In genomic region chr12:56300644-56301464, GRCh38 we compare ENCODE assay signal across 1 cellular context.
TF ChIP-seq lines count a peak whose summit lies in the region.

No MANE protein-coding gene starts in this region.

TF ChIP-seq in K562, 482 proteins besides CTCF, POLR2A, EP300 and RAD21 (continued from another document and continues in another):
- TF ChIP-seq ELF2 (CRISPR knock-in tag; IDR thresholded peaks at IDR 0.05) = no peak
- TF ChIP-seq ZNF121 (CRISPR knock-in tag; conservative IDR thresholded peaks at IDR 0.05) = no peak
- TF ChIP-seq E2F3 (CRISPR knock-in tag; IDR thresholded peaks at IDR 0.05) = peak; percentile 86
- peak; percentile 75; the same call in 1 of the 2 replicates for TF ChIP-seq FOXK1 (CRISPR knock-in tag; IDR thresholded peaks at IDR 0.05; ENCODE audit: borderline replicate concordance)
- 0 out of 2 replicates have a peak, but pooled peaks have one; percentile 46 for TF ChIP-seq SMARCC2 (IDR thresholded peaks at IDR 0.05; ENCODE audit: low read depth)
- 0 out of 2 replicates have a peak, but pooled peaks have one; percentile 54 for TF ChIP-seq ELF1 (tag; IDR thresholded peaks at IDR 0.05)
- peak; percentile 94 for TF ChIP-seq NFRKB (IDR thresholded peaks at IDR 0.05; ENCODE audit: low read depth)
- peak; percentile 85 for TF ChIP-seq GTF2E2 (tag; IDR thresholded peaks at IDR 0.05)
- no peak for TF ChIP-seq ZNF507 (tag; conservative IDR thresholded peaks at IDR 0.05)
- peak; percentile 88 for TF ChIP-seq NCOR1 (IDR thresholded peaks at IDR 0.05)
- no peak for TF ChIP-seq SAFB (IDR thresholded peaks at IDR 0.05; ENCODE audit: borderline replicate concordance, low read depth, low read length)
- TF ChIP-seq TEAD4 (IDR thresholded peaks at IDR 0.05; ENCODE audit: low read length) = peak; percentile 69
- TF ChIP-seq TEAD4 (CRISPR knock-in tag; IDR thresholded peaks at IDR 0.05; ENCODE audit: borderline replicate concordance) = no peak
- TF ChIP-seq MBD1 (CRISPR knock-in tag; IDR thresholded peaks at IDR 0.05) = no peak
- TF ChIP-seq CBX5 (IDR thresholded peaks at IDR 0.05; ENCODE audit: borderline replicate concordance, low read depth) = no peak
- peak; percentile 34; the same call in 1 of the 2 replicates for TF ChIP-seq SUPT5H (IDR thresholded peaks at IDR 0.05)
- TF ChIP-seq E2F4 (CRISPR knock-in tag; IDR thresholded peaks at IDR 0.05; ENCODE audit: low read depth) = no peak
- 0 out of 2 replicates have a peak, but pooled peaks have one; percentile 17 for TF ChIP-seq ZFPM2 (CRISPR knock-in tag; IDR thresholded peaks at IDR 0.05)
- TF ChIP-seq GABPB1 (CRISPR knock-in tag; IDR thresholded peaks at IDR 0.05) = no peak
- TF ChIP-seq NBN (IDR thresholded peaks at IDR 0.05; ENCODE audit: low read depth) = peak; percentile 76
- no peak for TF ChIP-seq SNRNP70 (optimal IDR thresholded peaks at IDR 0.05; ENCODE audit: low read depth, low read length)
- TF ChIP-seq DNMT1 (IDR thresholded peaks at IDR 0.05) = peak; percentile 14; the same call in 1 of the 2 replicates
- peak; percentile 31; the same call in 1 of the 2 replicates for TF ChIP-seq ZNF584 (CRISPR knock-in tag; IDR thresholded peaks at IDR 0.05; ENCODE audit: low read depth)
- TF ChIP-seq ETV6 (IDR thresholded peaks at IDR 0.05; ENCODE audit: borderline replicate concordance in 1 of 2, low read depth in 2 of 2, low read length in 1 of 2) = no peak
- no peak for TF ChIP-seq ETV6 (CRISPR knock-in tag; IDR thresholded peaks at IDR 0.05; ENCODE audit: borderline replicate concordance)
- peak; percentile 47 to 51; a peak in 1 of 4 replicates for TF ChIP-seq ARNT (IDR thresholded peaks at IDR 0.05)
- no peak for TF ChIP-seq PURB (CRISPR knock-in tag; IDR thresholded peaks at IDR 0.05; ENCODE audit: low read depth)
- TF ChIP-seq ZSCAN32 (CRISPR knock-in tag; IDR thresholded peaks at IDR 0.05) = no peak; the same call in 1 of the 2 replicates
- TF ChIP-seq ZBTB8A (IDR thresholded peaks at IDR 0.05; ENCODE audit: partially characterized antibody) = no peak
- TF ChIP-seq HNRNPUL1 (IDR thresholded peaks at IDR 0.05; ENCODE audit: low read length) = no peak
- TF ChIP-seq THAP7 (CRISPR knock-in tag; IDR thresholded peaks at IDR 0.05) = no peak
- no peak for TF ChIP-seq NFIX (CRISPR knock-in tag; IDR thresholded peaks at IDR 0.05; ENCODE audit: low read depth)
- TF ChIP-seq TCF3 (CRISPR knock-in tag; IDR thresholded peaks at IDR 0.05) = peak; percentile 90
- TF ChIP-seq GATA2 (CRISPR knock-in tag; IDR thresholded peaks at IDR 0.05) = peak; percentile 84
- no peak for TF ChIP-seq ZNF140 (CRISPR knock-in tag; IDR thresholded peaks at IDR 0.05)
- 0 out of 2 replicates have a peak, but pooled peaks have one; percentile 9 for TF ChIP-seq GATAD2B (IDR thresholded peaks at IDR 0.05; ENCODE audit: borderline replicate concordance)
- TF ChIP-seq SMARCA5 (IDR thresholded peaks at IDR 0.05) = peak; percentile 63; the same call in 1 of the 2 replicates
- TF ChIP-seq DPF2 (IDR thresholded peaks at IDR 0.05) = peak; percentile 95
- no peak for TF ChIP-seq PCBP1 (IDR thresholded peaks at IDR 0.05; ENCODE audit: low read depth, low read length, poor library complexity, severe bottlenecking)
- peak; percentile 74; the same call in 1 of the 2 replicates for TF ChIP-seq ZNF589 (CRISPR knock-in tag; IDR thresholded peaks at IDR 0.05; ENCODE audit: low read depth)
- peak; percentile 61; the same call in 1 of the 2 replicates for TF ChIP-seq GATAD2A (IDR thresholded peaks at IDR 0.05)
- 0 out of 2 replicates have a peak, but pooled peaks have one; percentile 13 for TF ChIP-seq JUN (IDR thresholded peaks at IDR 0.05; ENCODE audit: borderline replicate concordance, low read depth, low read length)
- no peak for TF ChIP-seq JUN (CRISPR knock-in tag; IDR thresholded peaks at IDR 0.05; ENCODE audit: borderline replicate concordance)
- TF ChIP-seq MECOM (CRISPR knock-in tag; IDR thresholded peaks at IDR 0.05) = peak; percentile 73; the same call in 1 of the 2 replicates
- peak; percentile 34; the same call in 1 of the 2 replicates for TF ChIP-seq MYNN (IDR thresholded peaks at IDR 0.05)
- TF ChIP-seq MYNN (CRISPR knock-in tag; IDR thresholded peaks at IDR 0.05) = no peak
- no peak for TF ChIP-seq ZNF280A (IDR thresholded peaks at IDR 0.05; ENCODE audit: low read depth, partially characterized antibody)
- no peak for TF ChIP-seq PPARD (CRISPR knock-in tag; IDR thresholded peaks at IDR 0.05)
- TF ChIP-seq ATF7 (IDR thresholded peaks at IDR 0.05) = peak; percentile 24
- TF ChIP-seq PRDM10 (IDR thresholded peaks at IDR 0.05; ENCODE audit: partially characterized antibody) = peak; percentile 73
- TF ChIP-seq ZNF41 (CRISPR knock-in tag; conservative IDR thresholded peaks at IDR 0.05) = 0 out of 2 replicates have a peak, but pooled peaks have one; percentile 19
- no peak for TF ChIP-seq PBX2 (CRISPR knock-in tag; IDR thresholded peaks at IDR 0.05; ENCODE audit: low read depth)
- TF ChIP-seq PBX2 (tag; conservative IDR thresholded peaks at IDR 0.05; ENCODE audit: low read depth) = no peak
- peak; percentile 72; the same call in 1 of the 2 replicates for TF ChIP-seq ZNF197 (CRISPR knock-in tag; IDR thresholded peaks at IDR 0.05; ENCODE audit: low read depth)
